ENCODE assay signal across 8 cellular contexts in the genomic region with DNA sequence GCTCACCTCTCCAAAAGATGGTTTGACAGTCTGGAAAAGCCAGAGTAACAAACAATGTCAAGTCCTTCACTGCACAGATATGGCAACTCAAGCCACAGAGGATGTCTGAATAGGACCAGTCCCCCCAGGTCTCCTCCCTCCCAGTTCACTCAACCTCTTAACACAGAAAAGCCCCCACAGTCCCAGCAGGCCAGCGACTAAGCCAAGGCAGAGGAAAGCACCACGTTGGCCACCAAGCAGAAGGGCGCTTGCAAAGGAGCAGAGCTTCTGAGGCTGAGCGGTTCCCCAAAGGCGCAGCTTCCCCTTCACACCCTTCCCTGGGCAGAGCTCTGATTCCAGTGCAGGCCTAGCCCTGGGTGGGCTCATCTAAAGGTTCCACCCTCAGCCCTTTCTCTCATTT.
DNase-seq lines count a peak whose midpoint lies in the region; ATAC-seq and TF ChIP-seq lines count a peak whose summit lies in the region.

No MANE protein-coding gene starts in this region.

- H2BK120ac ChIP-seq in mesenchymal stem cell (ENCODE audit: low read depth, low read length): no peak overlapping the region

- peaks cover 22% of the 10 kb centered on the region for H3K79me1 ChIP-seq in mesenchymal stem cell (replicated peaks; ENCODE audit: low read length, poor library complexity, severe bottlenecking)

- no peaks in the 10 kb centered on the region for H3K9me3 ChIP-seq in mesenchymal stem cell (ENCODE audit: control insufficient read depth, low read length)

- 5% methylated on average over 5 of the region's 5 CpGs for WGBS in mesenchymal stem cell

- H3K27me3 Mint-ChIP-seq in dendritic cell treated with granulocyte-macrophage colony-stimulating factor and Interleukin-4, amounts not matched to agents 40 ng/mL and 50 ng/mL, for 4 days: no peaks in the 10 kb centered on the region

- H2AFZ ChIP-seq in mesenchymal stem cell (ENCODE audit: low read depth, low read length): no peak overlapping the region

- H2BK12ac ChIP-seq in mesenchymal stem cell (ENCODE audit: low read length in 2 of 2): peak overlapping the region in 1 of 2 experiments; percentile 15

- H3K4me3 Mint-ChIP-seq in dendritic cell treated with granulocyte-macrophage colony-stimulating factor and Interleukin-4, amounts not matched to agents 40 ng/mL and 50 ng/mL, for 4 days: peak overlapping the region; percentile 98

- peaks cover 6% of the 10 kb centered on the region for H3K4me1 Mint-ChIP-seq in dendritic cell treated with granulocyte-macrophage colony-stimulating factor and Interleukin-4, amounts not matched to agents 40 ng/mL and 50 ng/mL, for 4 days (ENCODE audit: low read depth)

- H3K4me3 ChIP-seq in AG09309 (ENCODE audit: control insufficient read depth, low read depth, low read length) (peak overlapping the region; percentile 87), mesenchymal stem cell (ENCODE audit: insufficient read depth in 1 of 2, low read depth in 1 of 2, low read length in 2 of 2) (peak overlapping the region; percentile 63 to 84)

- H3K18ac ChIP-seq in mesenchymal stem cell (ENCODE audit: low read depth in 1 of 2, low read length in 2 of 2): no peak overlapping the region

- peak overlapping the region; percentile 90 for H3K9ac ChIP-seq in mesenchymal stem cell (ENCODE audit: low read length)

- no peaks in the 10 kb centered on the region for H3K9me3 Mint-ChIP-seq in dendritic cell treated with granulocyte-macrophage colony-stimulating factor and Interleukin-4, amounts not matched to agents 40 ng/mL and 50 ng/mL, for 4 days

- no peak overlapping the region for H2BK5ac ChIP-seq in mesenchymal stem cell (ENCODE audit: low read depth, low read length, poor library complexity, severe bottlenecking)

- no peaks in the 10 kb centered on the region for H3K36me3 ChIP-seq in mesenchymal stem cell (ENCODE audit: control insufficient read depth in 1 of 2, insufficient read depth in 2 of 2, low read depth in 1 of 2, low read length in 2 of 2)

- no peak overlapping the region for H3K14ac ChIP-seq in mesenchymal stem cell (ENCODE audit: low read length in 2 of 2)

- H3K27ac ChIP-seq in mesenchymal stem cell (ENCODE audit: low read length, poor library complexity, severe bottlenecking): no peak overlapping the region
- H3K27ac ChIP-seq in substantia nigra (ENCODE audit: low read depth, low read length, poor library complexity, severe bottlenecking): peak overlapping the region; percentile 68

- DNase-seq in AG09309 (ENCODE audit: low read depth) (no peak), T-helper 9 cell (peak; percentile 7), mesenchymal stem cell (peak; percentile 42), substantia nigra (lab: John Stamatoyannopoulos, UW) (peak in 11 of 49 donors; percentile 4 to 64 (median 30)), NCI-H1694 (lab: John Stamatoyannopoulos, UW) (no peak)

- H3K4me2 ChIP-seq in mesenchymal stem cell (ENCODE audit: low read length, poor library complexity, severe bottlenecking): peak overlapping the region; percentile 74

- H4K91ac ChIP-seq in mesenchymal stem cell (ENCODE audit: low read length): no peak overlapping the region

- no peak overlapping the region for H3K23ac ChIP-seq in mesenchymal stem cell (ENCODE audit: low read length in 2 of 2)

- no peak overlapping the region for H4K8ac ChIP-seq in mesenchymal stem cell (ENCODE audit: low read length)

- H3K4me1 ChIP-seq in mesenchymal stem cell (ENCODE audit: control insufficient read depth, insufficient read depth, low read depth, low read length): peaks cover 4% of the 10 kb centered on the region

- peak overlapping the region; percentile 9 for H2AK5ac ChIP-seq in mesenchymal stem cell (ENCODE audit: low read length, severe bottlenecking)

- H3K36me3 Mint-ChIP-seq in dendritic cell treated with granulocyte-macrophage colony-stimulating factor and Interleukin-4, amounts not matched to agents 40 ng/mL and 50 ng/mL, for 4 days (ENCODE audit: low read depth): peaks cover 28% of the 10 kb centered on the region

- no peak for TF ChIP-seq CTCF in AG09309 (IDR thresholded peaks at IDR 0.05; ENCODE audit: control insufficient read depth, insufficient read depth, low read depth, low read length, missing control alignments)

- no peak overlapping the region for H2BK15ac ChIP-seq in mesenchymal stem cell (ENCODE audit: low read depth, poor library complexity, severe bottlenecking)

- H3K27me3 ChIP-seq in mesenchymal stem cell (ENCODE audit: control insufficient read depth in 1 of 2, insufficient read depth in 1 of 2, low read length in 2 of 2): no peaks in the 10 kb centered on the region

- H3K4ac ChIP-seq in mesenchymal stem cell (ENCODE audit: low read depth in 1 of 2, low read length in 2 of 2): no peak overlapping the region

- H3K27ac Mint-ChIP-seq in dendritic cell treated with granulocyte-macrophage colony-stimulating factor and Interleukin-4, amounts not matched to agents 40 ng/mL and 50 ng/mL, for 4 days: peak overlapping the region; percentile 96

- ATAC-seq in GM18909 (IDR thresholded peaks at IDR 0.05; ENCODE audit: poor library complexity, unreplicated experiment) (peak; percentile 50), HG03103 (IDR thresholded peaks at IDR 0.05; ENCODE audit: low read depth, unreplicated experiment) (peak; percentile 29)

- intact Hi-C loops in dendritic cell treated with granulocyte-macrophage colony-stimulating factor and Interleukin-4, amounts not matched to agents 40 ng/mL and 50 ng/mL, for 4 days (cut with micrococcal nuclease): loop anchor here (5.0 kb wide), 1 partner anchor 36 kb away; no protein-coding TSS in a partner anchor

Comparison
In these comparisons a context has a peak if more than half of its experiments do, and no peak if none do; other contexts are left out.
1. DNase-seq: peak in T-helper 9 cell (single experiment) and mesenchymal stem cell (single experiment); none in AG09309 (single experiment) and NCI-H1694 (single experiment).